In genomic region chr9:37840560-37841194, GRCh38 we compare ENCODE assay signal across 11 cellular contexts. TPM values are rescaled to one million over a fixed set of nuclear protein-coding genes. Genes with fewer than 3 reads are reported as not detected.
DNase-seq lines count a peak whose midpoint lies in the region; ATAC-seq and TF ChIP-seq lines count a peak whose summit lies in the region.
"Had no signal": no experiment of that assay in that cellular context is flagged by ENCODE, and none has a peak within 500 bp of the region (broad histone marks: within the 10 kb centered on the region; RNA-seq: fewer than 3 reads in every experiment).

No MANE protein-coding gene starts in this region.

- no peak overlapping the region for H3K4me3 ChIP-seq in PC-3 (ENCODE audit: low read length)
- H3K4me3 ChIP-seq in skeletal muscle satellite cell (ENCODE audit: low read length): no peak overlapping the region
- no peak overlapping the region for H3K4me3 ChIP-seq in tibial artery

- TF ChIP-seq CTCF in PC-3 (conservative IDR thresholded peaks at IDR 0.05; ENCODE audit: low read depth, low read length) (no peak), tibial artery (IDR thresholded peaks at IDR 0.05) (no peak)

- H3K4me3 Mint-ChIP-seq in activated CD4-positive, alpha-beta T cell treated with anti-CD3 and anti-CD28 coated beads for 36 hours: no peak overlapping the region
- H3K4me3 Mint-ChIP-seq: nephron progenitor cell had no signal

- H3K9ac ChIP-seq in PC-3 (ENCODE audit: low read length) (no peak overlapping the region), skeletal muscle satellite cell (ENCODE audit: low read depth, low read length) (peak overlapping the region; percentile 6)

- H3K4me2 ChIP-seq in PC-3 (ENCODE audit: low read length): peak overlapping the region; percentile 48
- H3K4me2 ChIP-seq in skeletal muscle satellite cell (ENCODE audit: low read length): peak overlapping the region; percentile 46

- H3K27me3 ChIP-seq in PC-3 (ENCODE audit: low read length) (no peaks in the 10 kb centered on the region), skeletal muscle satellite cell (ENCODE audit: control insufficient read depth, insufficient read depth, low read length) (no peaks in the 10 kb centered on the region), tibial artery (no peaks in the 10 kb centered on the region)

- H3K9me3 Mint-ChIP-seq in activated CD4-positive, alpha-beta T cell treated with anti-CD3 and anti-CD28 coated beads for 36 hours (ENCODE audit: low read depth): no peaks in the 10 kb centered on the region
- H3K9me3 Mint-ChIP-seq: nephron progenitor cell had no signal

- peaks cover 20% of the 10 kb centered on the region for H3K36me3 Mint-ChIP-seq in activated CD4-positive, alpha-beta T cell treated with anti-CD3 and anti-CD28 coated beads for 36 hours (ENCODE audit: low read depth)

- H3K9me3 ChIP-seq in PC-3 (ENCODE audit: low read length) (no peaks in the 10 kb centered on the region), skeletal muscle satellite cell (replicated peaks; ENCODE audit: low read length) (no peaks in the 10 kb centered on the region), tibial artery (no peaks in the 10 kb centered on the region)

- no peaks in the 10 kb centered on the region for H3F3A ChIP-seq in PC-3 (ENCODE audit: low read length, unreplicated experiment)

- H2AFZ ChIP-seq in PC-3 (ENCODE audit: low read length): no peak overlapping the region

- intact Hi-C loops in activated CD4-positive, alpha-beta T cell treated with anti-CD3 and anti-CD28 coated beads for 36 hours (cut with DNase I, micrococcal nuclease): loop anchor here in 1 of 2 experiments (5.0 kb wide), 1 partner anchor 93 kb away; no protein-coding TSS in a partner anchor
- intact Hi-C loops in PC-3 (cut with micrococcal nuclease) (loop anchor here (5.0 kb wide), 1 partner anchor 63 kb away; no protein-coding TSS in a partner anchor), tibial artery (cut with DNase I; ENCODE audit: low total_unique reads) (no loop called here)

- H3K4me1 ChIP-seq in PC-3 (ENCODE audit: insufficient read depth, low read length) (peaks cover 20% of the 10 kb centered on the region), skeletal muscle satellite cell (ENCODE audit: control insufficient read depth, insufficient read depth, low read length) (peaks cover 16% of the 10 kb centered on the region), tibial artery (no peaks in the 10 kb centered on the region)

- peaks cover 5% of the 10 kb centered on the region; the same call in 1 of the 2 replicates for H3K79me2 ChIP-seq in PC-3 (ENCODE audit: low read length)

- BruUV-seq in PC-3 (replicated peaks; lab: Mats Ljungman, UMichigan): no TSS peak

- H3K36me3 ChIP-seq in PC-3 (ENCODE audit: low read depth, low read length) (peaks cover 4% of the 10 kb centered on the region; the same call in 1 of the 2 replicates), skeletal muscle satellite cell (ENCODE audit: insufficient read depth, low read length) (peaks cover 15% of the 10 kb centered on the region), tibial artery (peaks cover 0 to 8% (median 4%) of the 10 kb centered on the region in 3 donors)
- H3K36me3 ChIP-seq: WERI-Rb-1 had no signal

- CTCF ChIA-PET in activated CD4-positive, alpha-beta T cell treated with anti-CD3 and anti-CD28 coated beads for 36 hours (lab: Charles Lee): interaction anchor here (1.3 kb wide), 1 partner anchor 14 kb away, joined by 3 read pairs; no protein-coding TSS in a partner anchor
- CTCF ChIA-PET in PC-3 (lab: Charles Lee): no interaction called here

- H3K27me3 Mint-ChIP-seq in activated CD4-positive, alpha-beta T cell treated with anti-CD3 and anti-CD28 coated beads for 36 hours: no peaks in the 10 kb centered on the region

- H4K20me1 ChIP-seq in PC-3 (ENCODE audit: low read length): no peaks in the 10 kb centered on the region

- no peak overlapping the region for H3K27ac Mint-ChIP-seq in activated CD4-positive, alpha-beta T cell treated with anti-CD3 and anti-CD28 coated beads for 36 hours
- H3K27ac Mint-ChIP-seq: nephron progenitor cell had no signal

- no peaks in the 10 kb centered on the region for H3K9me2 ChIP-seq in PC-3 (replicated peaks; ENCODE audit: low read length)

- POLR2A ChIA-PET in activated CD4-positive, alpha-beta T cell treated with anti-CD3 and anti-CD28 coated beads for 36 hours (lab: Charles Lee): no interaction called here
- POLR2A ChIA-PET in PC-3 (lab: Charles Lee; ENCODE audit: unreplicated experiment): interaction anchor here (0.5 kb wide), 1 partner anchor 21 kb away, joined by 5 read pairs; no protein-coding TSS in a partner anchor

- H3K4me1 Mint-ChIP-seq in activated CD4-positive, alpha-beta T cell treated with anti-CD3 and anti-CD28 coated beads for 36 hours: peaks cover 11% of the 10 kb centered on the region
- H3K4me1 Mint-ChIP-seq: nephron progenitor cell had no signal

- H3K27ac ChIP-seq in PC-3 (ENCODE audit: low read length): peak overlapping the region; percentile 52
- H3K27ac ChIP-seq in epithelial cell of prostate: peak overlapping the region; percentile 48
- no peak overlapping the region for H3K27ac ChIP-seq in tibial artery
- H3K27ac ChIP-seq: WERI-Rb-1 had no signal

- peak; percentile 41 for DNase-seq in activated CD4-positive, alpha-beta T cell treated with anti-CD3 and anti-CD28 coated beads for 36 hours
- no peak for DNase-seq in activated CD4-positive, alpha-beta T cell treated with anti-CD3 and anti-CD28 coated beads, Interleukin-2, amount 50 U/mL, for 1 hour
- peak; percentile 71 for DNase-seq in PC-3
- DNase-seq in epithelial cell of prostate (ENCODE audit: low read depth, low spot score): peak; percentile 36
- no peak for DNase-seq in DMS153 (lab: John Stamatoyannopoulos, UW)
- no peak for DNase-seq in tibial artery
- DNase-seq: anterior cingulate cortex, nephron progenitor cell, WERI-Rb-1 had no signal

- peak; percentile 58 for ATAC-seq in activated CD4-positive, alpha-beta T cell treated with anti-CD3 and anti-CD28 coated beads for 36 hours
- ATAC-seq in PC-3 (peak; percentile 91), GM18498 (IDR thresholded peaks at IDR 0.05; ENCODE audit: unreplicated experiment) (no peak)

RNA-seq across cellular contexts. Expression of gene DCAF10, which starts 40.1 kb away (rescaled TPM):
- 10 to 100 TPM; 13.9 to 15.4 TPM for total RNA-seq in activated CD4-positive, alpha-beta T cell treated with anti-CD3 and anti-CD28 coated beads for 36 hours
- 10.5 and 11.8 TPM in 2 replicates for total RNA-seq in PC-3 (2014; rRNA removed)
- total RNA-seq in skeletal muscle satellite cell (2012; rRNA removed): 15.2 and 15.5 TPM in 2 replicates

RNA-seq across cellular contexts. Expression of gene EXOSC3, which starts 55.8 kb away (rescaled TPM):
- 100 to 1,000 TPM in 1 of 2 experiments, 10 to 100 TPM in 1; 86.9 to 117 TPM for total RNA-seq in activated CD4-positive, alpha-beta T cell treated with anti-CD3 and anti-CD28 coated beads for 36 hours
- total RNA-seq in PC-3 (2014; rRNA removed): 98.3 and 125 TPM in 2 replicates
- 33.6 and 39.3 TPM in 2 replicates for total RNA-seq in skeletal muscle satellite cell (2012; rRNA removed)

Comparison
In these comparisons a context has a peak if more than half of its experiments do, and no peak if none do; other contexts are left out.
1. DNase-seq: peak in activated CD4-positive, alpha-beta T cell treated with anti-CD3 and anti-CD28 coated beads for 36 hours (single experiment), PC-3 (single experiment) and epithelial cell of prostate (single experiment); none in activated CD4-positive, alpha-beta T cell treated with anti-CD3 and anti-CD28 coated beads, Interleukin-2, amount 50 U/mL, for 1 hour (single experiment), DMS153 (single experiment) and tibial artery (0 of 2).
2. H3K27ac ChIP-seq: peak in PC-3 (single experiment) and epithelial cell of prostate (single experiment); none in tibial artery (0 of 2).